8 cellular contexts compared by ENCODE assay signal in the genomic region with DNA sequence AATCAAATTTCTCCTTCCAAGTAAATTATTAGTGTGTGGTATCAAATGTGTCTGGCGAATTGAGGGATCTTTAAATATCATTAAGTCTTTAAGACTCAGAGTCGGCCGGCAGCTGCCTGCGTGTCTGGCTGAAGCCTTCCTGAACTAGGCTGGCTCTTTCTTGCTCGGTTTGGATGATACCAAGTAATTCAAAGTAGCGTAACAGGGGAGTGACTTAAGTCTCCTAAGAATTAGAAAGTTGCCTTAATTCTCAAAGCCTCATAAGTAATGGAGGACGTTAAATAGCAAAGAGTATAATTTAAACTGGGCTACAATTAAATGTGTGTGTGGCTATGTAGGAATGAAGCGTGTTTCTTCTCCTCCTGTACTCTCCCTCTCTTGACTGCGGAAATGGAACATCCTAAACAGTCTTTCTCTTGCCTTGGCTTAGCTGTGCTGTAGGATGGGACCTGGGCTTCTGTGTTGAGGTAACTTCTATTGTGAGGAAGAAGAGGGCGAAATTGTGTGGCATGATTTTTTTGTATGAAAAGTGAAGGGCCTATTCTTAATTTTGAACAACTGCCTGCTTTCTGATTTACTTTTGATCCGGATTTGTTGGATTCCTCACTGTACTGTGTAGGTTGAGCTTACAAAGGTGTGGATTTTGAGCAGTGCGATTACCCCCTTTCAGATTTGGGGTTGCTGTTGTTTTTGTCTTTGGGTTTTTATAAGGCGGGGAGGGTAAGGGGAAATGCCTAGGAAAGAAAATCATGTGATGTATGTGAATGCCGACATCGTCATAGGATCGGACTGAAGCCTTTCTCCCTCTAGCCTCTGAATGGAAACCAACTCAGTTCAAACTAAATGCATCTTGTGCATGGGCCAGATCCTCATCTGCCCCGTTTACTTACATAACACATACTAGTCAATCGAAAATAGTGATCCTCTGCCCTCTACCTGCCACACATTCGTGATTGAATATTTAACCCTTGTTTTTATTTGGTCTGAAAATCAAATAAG. TPM values are rescaled to one million over a fixed set of nuclear protein-coding genes. Genes with fewer than 3 reads are reported as not detected.
A peak's percentile ranks its signal among the peaks of the same experiment; 100 is the strongest.
DNase-seq lines count a peak whose midpoint lies in the region; ATAC-seq and TF ChIP-seq lines count a peak whose summit lies in the region.

No MANE protein-coding gene starts in this region.

- TF ChIP-seq CTCF in foreskin fibroblast (IDR thresholded peaks at IDR 0.05; ENCODE audit: low read depth, low read length), result no peak

- DNase-seq in DMS153 treated with DMSO at 0.1 percent for 48 hours (lab: John Stamatoyannopoulos, UW; ENCODE audit: unreplicated experiment) (peak; percentile 59), HK-2 (ENCODE audit: unreplicated experiment) (peak; percentile 25), OCI-M1 (lab: John Stamatoyannopoulos, UW) (peak; percentile 96), foreskin fibroblast (peak; percentile 74 to 84), non-pigmented ciliary epithelial cell (ENCODE audit: low read depth) (peak; percentile 62), ureter (ENCODE audit: low spot score) (peak; percentile 60)
- DNase-seq in activated T-helper 1 cell treated with anti-CD3 and anti-CD28 coated beads, Interleukin-2, amount 50 U/mL, for 16 hours (ENCODE audit: low read depth in 1 of 2, low spot score in 1 of 2), result peak; percentile 25 to 28

- H3K4me3 ChIP-seq in foreskin fibroblast (ENCODE audit: low read depth in 1 of 2, low read length in 2 of 2), result peak overlapping the region; percentile 47 to 65

- ATAC-seq in GM21360 (IDR thresholded peaks at IDR 0.05; ENCODE audit: unreplicated experiment), result peak; percentile 87

RNA-seq across cellular contexts. Expression of gene CPEB4, which starts 29.9 kb away (rescaled TPM):
- 56.4 TPM for total RNA-seq in ureter

Comparison
In these comparisons a context has a peak if more than half of its experiments do, and no peak if none do; other contexts are left out.
1. Peak in every context shown above with its lines: DNase-seq, ATAC-seq and H3K4me3 ChIP-seq.
2. DNase-seq: peak in every context shown above with its lines; median percentile 96 in OCI-M1; 79 in foreskin fibroblast; 62 in non-pigmented ciliary epithelial cell; 60 in ureter; 59 in DMS153 treated with DMSO at 0.1 percent for 48 hours; 26 in activated T-helper 1 cell treated with anti-CD3 and anti-CD28 coated beads, Interleukin-2, amount 50 U/mL, for 16 hours; 25 in HK-2.